ENCODE assay signal across 15 cellular contexts in genomic region chr12:18559242-18559641, GRCh38.
DNase-seq lines count a peak whose midpoint lies in the region; ATAC-seq and TF ChIP-seq lines count a peak whose summit lies in the region.
"Had no signal": no experiment of that assay in that cellular context is flagged by ENCODE, and none has a peak within 500 bp of the region (broad histone marks: within the 10 kb centered on the region; RNA-seq: fewer than 3 reads in every experiment).

No MANE protein-coding gene starts in this region.

- H3K9me3 ChIP-seq in left lung: no peaks in the 10 kb centered on the region
- H3K9me3 ChIP-seq: A549; BLaER1 treated with 17β-estradiol and CSF1 and Interleukin-3, amounts not matched to agents 10 nM and 100 nM; Caco-2 had no signal

- H3K4me1 ChIP-seq in left lung: no peaks in the 10 kb centered on the region
- H3K4me1 ChIP-seq: A549 had no signal

- no peak overlapping the region for H3K4me3 ChIP-seq in left lung
- H3K4me3 ChIP-seq: A549; BLaER1 treated with 17β-estradiol and CSF1 and Interleukin-3, amounts not matched to agents 10 nM and 100 nM had no signal

- no peak for TF ChIP-seq CTCF in left lung (IDR thresholded peaks at IDR 0.05)

- peak; percentile 35 for DNase-seq in DMS79 (lab: John Stamatoyannopoulos, UW)
- DNase-seq in KBM-7: peak; percentile 19
- no peak for DNase-seq in left lung
- DNase-seq in UCSD-AML1 (lab: John Stamatoyannopoulos, UW; ENCODE audit: unreplicated experiment): no peak
- DNase-seq: AML-193; Caco-2; Calu3; CD4-positive, alpha-beta T cell; CD8-positive, alpha-beta T cell; GF-D8 had no signal

- ATAC-seq in left lung (peak; percentile 72), GM21423 (IDR thresholded peaks at IDR 0.05; ENCODE audit: unreplicated experiment) (no peak)
- ATAC-seq: A549; CD8-positive, alpha-beta T cell had no signal

- in situ Hi-C loops in KBM-7 (cut with MboI; ENCODE audit: low pct_unique_long_range_greater_than_20kb, low sequenced_read_pairs): no loop called here

- intact Hi-C loops in left lung (cut with DNase I): no loop called here

- no peaks in the 10 kb centered on the region for H3K36me3 ChIP-seq in left lung
- H3K36me3 ChIP-seq: BLaER1 treated with 17β-estradiol and CSF1 and Interleukin-3, amounts not matched to agents 10 nM and 100 nM had no signal

- H3K27me3 ChIP-seq in left lung: no peaks in the 10 kb centered on the region
- H3K27me3 ChIP-seq: BLaER1 treated with 17β-estradiol and CSF1 and Interleukin-3, amounts not matched to agents 10 nM and 100 nM had no signal

- H3K27ac ChIP-seq in left lung: no peak overlapping the region
- H3K27ac ChIP-seq: 22Rv1; A549; BLaER1 treated with 17β-estradiol and CSF1 and Interleukin-3, amounts not matched to agents 10 nM and 100 nM; C4-2B had no signal

Comparison
In these comparisons a context has a peak if more than half of its experiments do, and no peak if none do; other contexts are left out.
1. DNase-seq: peak in DMS79 (single experiment) and KBM-7 (single experiment); none in left lung (0 of 2) and UCSD-AML1 (single experiment).